ENCODE assay signal across 8 cellular contexts in the genomic region with DNA sequence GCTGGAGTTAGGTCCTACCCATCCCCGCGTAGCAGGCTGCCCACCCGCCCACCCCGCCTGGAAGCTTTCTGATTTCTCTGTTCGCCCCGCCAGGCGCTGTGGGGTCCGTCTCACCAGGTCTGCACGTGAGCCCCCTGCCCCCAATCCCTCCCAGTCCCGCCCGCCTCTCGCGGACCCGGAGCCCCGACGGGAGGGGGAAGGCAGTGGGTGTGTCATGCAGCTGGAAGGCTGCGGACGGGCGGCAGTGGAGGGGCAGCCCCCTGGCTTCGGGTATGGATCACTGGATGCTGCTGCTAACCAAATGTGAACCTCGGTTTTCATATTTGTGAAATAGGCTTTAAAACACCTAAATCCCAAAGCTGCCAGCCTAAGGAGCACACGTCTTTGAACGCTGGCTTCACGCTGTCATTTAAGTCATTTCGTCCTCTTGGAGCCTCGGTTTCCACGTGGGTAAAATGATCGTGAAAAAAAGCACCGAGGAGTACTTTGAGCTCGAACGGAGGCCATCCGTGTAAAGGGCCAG. TPM values are rescaled to one million over a fixed set of nuclear protein-coding genes. Genes with fewer than 3 reads are reported as not detected.
A peak's percentile ranks its signal among the peaks of the same experiment; 100 is the strongest.
DNase-seq lines count a peak whose midpoint lies in the region; ATAC-seq, FAIRE-seq and TF ChIP-seq lines count a peak whose summit lies in the region.

No MANE protein-coding gene starts in this region.

- ATAC-seq in GM18868 (IDR thresholded peaks at IDR 0.05; ENCODE audit: unreplicated experiment): no peak

- H3K4me1 ChIP-seq in KMS-11 (ENCODE audit: low read depth, poor library complexity, severe bottlenecking) (peaks cover 4% of the 10 kb centered on the region), muscle layer of duodenum (ENCODE audit: control insufficient read depth in 1 of 2, insufficient read depth in 2 of 2, low read length in 2 of 2) (peaks cover 0 to 16% of the 10 kb centered on the region in 2 donors)

- H3K27me3 Mint-ChIP-seq in MCF 10A (ENCODE audit: insufficient read depth, unreplicated experiment): no peaks in the 10 kb centered on the region

- POLR2A ChIA-PET in MCF 10A (lab: Yijun Ruan, JAX): interaction anchor here (0.6 to 1.2 kb wide), 2 partner anchors 11 to 54 kb away, joined by 3 to 4 read pairs; no protein-coding TSS in a partner anchor

- H2AFZ ChIP-seq in KMS-11 (ENCODE audit: low read depth): peak overlapping the region; percentile 78; the same call in 1 of the 2 replicates

- peak overlapping the region; percentile 54; the same call in 1 of the 2 replicates for H3K4me2 ChIP-seq in KMS-11

- H3K4me3 ChIP-seq in AG10803 (ENCODE audit: low read length): peak overlapping the region; percentile 45
- H3K4me3 ChIP-seq in KMS-11 (IDR thresholded peaks at IDR 0.05; ENCODE audit: insufficient read depth, low read depth, low read length): no peak overlapping the region
- peak overlapping the region; percentile 55 to 71 for H3K4me3 ChIP-seq in muscle layer of duodenum (ENCODE audit: low read depth in 1 of 2, low read length in 2 of 2)

- H3K27me3 ChIP-seq in KMS-11 (ENCODE audit: insufficient read depth, low read depth) (peaks cover 5% of the 10 kb centered on the region; the same call in 1 of the 2 replicates), muscle layer of duodenum (ENCODE audit: low read depth, low read length) (peaks cover 9% of the 10 kb centered on the region)

- no peaks in the 10 kb centered on the region for H3K9me3 ChIP-seq in muscle layer of duodenum (ENCODE audit: control insufficient read depth in 1 of 2, low read length in 2 of 2)

- intact Hi-C loops in MCF 10A (cut with micrococcal nuclease): loop anchor here (5.0 kb wide), 1 partner anchor 42 kb away; the partner anchor contains the start of gene TSPO

- H3K79me2 ChIP-seq in KMS-11 (ENCODE audit: insufficient read depth, low read depth): no peaks in the 10 kb centered on the region

- H3K9me3 Mint-ChIP-seq in MCF 10A (ENCODE audit: unreplicated experiment): no peaks in the 10 kb centered on the region

- TF ChIP-seq CTCF in AG10803 (conservative IDR thresholded peaks at IDR 0.05; ENCODE audit: low read length) (no peak), KMS-11 (conservative IDR thresholded peaks at IDR 0.05; ENCODE audit: low read depth, low read length) (no peak), MCF 10A (IDR thresholded peaks at IDR 0.05; ENCODE audit: unreplicated experiment) (no peak)

- H3K27ac ChIP-seq in KMS-11 (no peak overlapping the region), muscle layer of duodenum (ENCODE audit: low read length) (no peak overlapping the region)

- DNase-seq in AG10803 (ENCODE audit: low read depth) (no peak), MCF 10A (ENCODE audit: unreplicated experiment) (no peak), frontal cortex (ENCODE audit: low spot score in 2 of 2) (no peak), hippocampal formation (lab: John Stamatoyannopoulos, UW) (no peak), HCEC 1CT (no peak)

- H3K9ac ChIP-seq in KMS-11: no peak overlapping the region

- no peak overlapping the region for H3K27ac Mint-ChIP-seq in MCF 10A (ENCODE audit: low read depth, unreplicated experiment)

- H4K20me1 ChIP-seq in KMS-11 (ENCODE audit: insufficient read depth): no peaks in the 10 kb centered on the region

- no peaks in the 10 kb centered on the region for H3K36me3 Mint-ChIP-seq in MCF 10A (ENCODE audit: insufficient read depth, unreplicated experiment)

- FAIRE-seq in frontal cortex (lab: Jason Lieb, UNC): no peak

- peak overlapping the region; percentile 69 for H3K4me3 Mint-ChIP-seq in MCF 10A (ENCODE audit: unreplicated experiment)

- CTCF ChIA-PET in MCF 10A (lab: Yijun Ruan, JAX): interaction anchor here (0.6 kb wide), 2 partner anchors 36 to 474 kb away, joined by 3 read pairs; no protein-coding TSS in a partner anchor

- no peaks in the 10 kb centered on the region for H3K36me3 ChIP-seq in KMS-11 (ENCODE audit: insufficient read depth)
- no peaks in the 10 kb centered on the region for H3K36me3 ChIP-seq in muscle layer of duodenum (ENCODE audit: control insufficient read depth in 1 of 2, insufficient read depth in 2 of 2, low read length in 2 of 2)

- BruUV-seq in MCF 10A (replicated peaks; lab: Mats Ljungman, UMichigan): no TSS peak

- H3K4me1 Mint-ChIP-seq in MCF 10A (ENCODE audit: insufficient read depth, unreplicated experiment): no peaks in the 10 kb centered on the region

RNA-seq across cellular contexts. Expression of gene BIK, which starts 0.6 kb away (rescaled TPM):
- total RNA-seq in MCF 10A (2022): 7.3 and 10.0 TPM in 2 replicates
- not detected for total RNA-seq in frontal cortex

RNA-seq across cellular contexts. Expression of gene TTLL1, which starts 20.8 kb away (rescaled TPM):
- total RNA-seq in MCF 10A (2022) (3.3 and 3.6 TPM in 2 replicates), frontal cortex (75.4 TPM)

RNA-seq across cellular contexts. Expression of gene MCAT, which starts 33.2 kb away (rescaled TPM):
- total RNA-seq in MCF 10A (2022) (17.6 and 18.8 TPM in 2 replicates), frontal cortex (13.9 TPM)

RNA-seq across cellular contexts. Expression of gene TSPO, which starts 41.4 kb away (rescaled TPM):
- total RNA-seq in MCF 10A (2022) (294 and 308 TPM in 2 replicates), frontal cortex (36.7 TPM)

Comparison
In these comparisons a context has a peak if more than half of its experiments do, and no peak if none do; other contexts are left out.
1. RNA of gene TTLL1, which starts 20.8 kb away (total RNA-seq): 75.4 TPM in frontal cortex (single experiment); 3.3 to 3.6 TPM in MCF 10A; every median in the first group is over 10 times any median in the second.